In the genomic region with DNA sequence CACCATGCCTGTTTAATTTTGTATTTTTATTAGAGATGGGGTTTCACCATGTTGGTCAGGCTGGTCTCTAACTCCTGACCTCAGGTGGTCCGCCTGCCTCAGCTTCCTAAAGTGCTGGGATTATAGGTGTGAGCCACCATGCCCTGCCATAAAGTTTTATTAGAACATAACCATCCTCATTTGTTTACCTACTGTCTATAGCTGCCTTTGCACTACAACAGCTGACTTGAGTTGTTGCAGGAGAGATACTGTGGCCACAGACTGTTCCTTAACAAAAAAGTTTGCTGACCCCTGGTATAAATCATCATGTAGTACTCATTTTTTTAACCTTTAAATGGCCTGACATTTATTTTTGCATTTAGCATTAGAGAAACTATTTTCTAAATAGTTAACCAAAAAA, we compare ENCODE assay signal across 34 cellular contexts.
"Had no signal": no experiment of that assay in that cellular context is flagged by ENCODE, and none has a peak within 500 bp of the region (broad histone marks: within the 10 kb centered on the region; RNA-seq: fewer than 3 reads in every experiment).

No MANE protein-coding gene starts in this region.

- ATAC-seq: activated CD4-positive, alpha-beta T cell treated with anti-CD3 and anti-CD28 coated beads for 36 hours; activated CD8-positive, alpha-beta memory T cell treated with anti-CD3 and anti-CD28 coated beads, Interleukin-2, amount 10 ng/mL, durations not matched to agents 7 days and 5 days; activated CD8-positive, alpha-beta T cell treated with anti-CD3 and anti-CD28 coated beads, Interleukin-2, amount 10 ng/mL, durations not matched to agents 7 days and 5 days; esophagus mucosa; heart left ventricle; T-cell had no signal

- H3K36me3 Mint-ChIP-seq: activated CD4-positive, alpha-beta memory T cell treated with anti-CD3 and anti-CD28 coated beads for 36 hours had no signal

- DNase-seq: activated CD4-positive, alpha-beta memory T cell treated with anti-CD3 and anti-CD28 coated beads for 36 hours; activated CD4-positive, alpha-beta T cell treated with anti-CD3 and anti-CD28 coated beads for 36 hours; activated CD4-positive, alpha-beta T cell treated with anti-CD3 and anti-CD28 coated beads, Interleukin-2, amount 10 ng/mL, durations not matched to agents 24 days and 14 days; activated CD4-positive, CD25-positive, alpha-beta regulatory T cell; activated CD4-positive, CD25-positive, alpha-beta regulatory T cell treated with anti-CD3 and anti-CD28 coated beads, Interleukin-2, amount 50 U/mL, for 72 hours; activated CD8-positive, alpha-beta memory T cell treated with anti-CD3 and anti-CD28 coated beads, Interleukin-2, amount 10 ng/mL, durations not matched to agents 7 days and 5 days; activated CD8-positive, alpha-beta memory T cell treated with anti-CD3 and anti-CD28 coated beads, Interleukin-2, amount 50 U/mL, for 4 hours; activated CD8-positive, alpha-beta T cell treated with anti-CD3 and anti-CD28 coated beads, Interleukin-2, amount 10 ng/mL, durations not matched to agents 7 days and 5 days; activated effector memory CD4-positive, alpha-beta T cell treated with anti-CD3 and anti-CD28 coated beads, Interleukin-2, amount 50 U/mL, for 16 hours; activated naive CD4-positive, alpha-beta T cell treated with anti-CD3 and anti-CD28 coated beads for 36 hours; activated naive CD8-positive, alpha-beta T cell treated with anti-CD3 and anti-CD28 coated beads for 36 hours; activated T-cell treated with anti-CD3 and anti-CD28 coated beads, Interleukin-2, amount 50 U/mL, for 1 hour; activated T-cell treated with anti-CD3 and anti-CD28 coated beads, Interleukin-2, amount 50 U/mL, for 48 hours; central memory CD4-positive, alpha-beta T cell; cerebellar nuclear complex; dorsolateral prefrontal cortex; effector memory CD4-positive, alpha-beta T cell; endodermal cell; foreskin fibroblast; heart left ventricle; T-cell; T1000 had no signal

- H3K4me3 ChIP-seq: ascending aorta, breast epithelium, cardiac muscle cell, coronary artery, dorsolateral prefrontal cortex, heart left ventricle had no signal

- H3K27me3 Mint-ChIP-seq: activated CD4-positive, alpha-beta memory T cell treated with anti-CD3 and anti-CD28 coated beads for 36 hours; activated CD4-positive, alpha-beta T cell treated with anti-CD3 and anti-CD28 coated beads for 36 hours; activated CD8-positive, alpha-beta memory T cell treated with anti-CD3 and anti-CD28 coated beads, Interleukin-2, amount 10 ng/mL, durations not matched to agents 7 days and 5 days; activated naive CD4-positive, alpha-beta T cell treated with anti-CD3 and anti-CD28 coated beads, Interleukin-2, amount 50 U/mL, for 24 hours; activated naive CD8-positive, alpha-beta T cell treated with anti-CD3 and anti-CD28 coated beads for 36 hours; dendritic cell treated with granulocyte-macrophage colony-stimulating factor and Interleukin-4, amounts not matched to agents 40 ng/mL and 50 ng/mL, for 4 days; T-cell had no signal

- H3K9me3 ChIP-seq: ascending aorta, breast epithelium, heart left ventricle had no signal

- H3K27me3 ChIP-seq: ascending aorta, breast epithelium, cardiac muscle cell, dorsolateral prefrontal cortex, heart left ventricle had no signal

- H3K4me1 ChIP-seq: breast epithelium had no signal

- H3K27ac Mint-ChIP-seq: activated CD4-positive, alpha-beta memory T cell treated with anti-CD3 and anti-CD28 coated beads for 36 hours; activated CD4-positive, alpha-beta T cell treated with anti-CD3 and anti-CD28 coated beads for 36 hours; activated CD4-positive, alpha-beta T cell treated with anti-CD3 and anti-CD28 coated beads, Interleukin-2, amount 10 ng/mL, durations not matched to agents 24 days and 14 days; activated CD8-positive, alpha-beta memory T cell treated with anti-CD3 and anti-CD28 coated beads, Interleukin-2, amount 10 ng/mL, durations not matched to agents 7 days and 5 days; activated CD8-positive, alpha-beta T cell treated with anti-CD3 and anti-CD28 coated beads, Interleukin-2, amount 10 ng/mL, durations not matched to agents 7 days and 5 days; activated naive CD4-positive, alpha-beta T cell treated with anti-CD3 and anti-CD28 coated beads for 36 hours; activated naive CD4-positive, alpha-beta T cell treated with anti-CD3 and anti-CD28 coated beads, Interleukin-2, amount 50 U/mL, for 24 hours; activated naive CD8-positive, alpha-beta T cell treated with anti-CD3 and anti-CD28 coated beads for 36 hours; activated T-helper 1 cell treated with anti-CD3 and anti-CD28 coated beads, Interleukin-12 subunit alpha, Interleukin-12 subunit beta, Interleukin-2, Interleukin-4 antibody, amounts not matched to agents 30 ng/mL and 10 ng/mL and 1 ng/mL, durations not matched to agents 14 hours and 24 hours and 36 hours; activated T-helper 2 cell treated with anti-CD3 and anti-CD28 coated beads, Interferon-gamma antibody, Interleukin-2, Interleukin-4, amounts not matched to agents 10 μg/mL and 5 μg/mL and 100 μg/mL, durations not matched to agents 14 hours and 24 hours and 36 hours; dendritic cell treated with granulocyte-macrophage colony-stimulating factor and Interleukin-4, amounts not matched to agents 40 ng/mL and 50 ng/mL, for 4 days; endodermal cell; T-cell; T-helper 1 cell treated with Interleukin-12 subunit alpha and Interleukin-12 subunit beta and Interleukin-4 antibody, amounts not matched to agents 30 μg/mL and 1 μg/mL, for 36 hours; T-helper 2 cell treated with Interferon-gamma antibody and Interleukin-4, amounts not matched to agents 5 μg/mL and 100 μg/mL, for 36 hours had no signal

- H3K27ac ChIP-seq: ascending aorta, breast epithelium, cardiac muscle cell, coronary artery, heart left ventricle had no signal

- H3K9me3 Mint-ChIP-seq: activated CD4-positive, alpha-beta memory T cell treated with anti-CD3 and anti-CD28 coated beads for 36 hours; activated CD4-positive, alpha-beta T cell treated with anti-CD3 and anti-CD28 coated beads, Interleukin-2, amount 10 ng/mL, durations not matched to agents 24 days and 14 days; activated naive CD4-positive, alpha-beta T cell treated with anti-CD3 and anti-CD28 coated beads for 36 hours; activated naive CD4-positive, alpha-beta T cell treated with anti-CD3 and anti-CD28 coated beads, Interleukin-2, amount 50 U/mL, for 24 hours; activated naive CD8-positive, alpha-beta T cell treated with anti-CD3 and anti-CD28 coated beads for 36 hours; activated T-helper 1 cell treated with anti-CD3 and anti-CD28 coated beads, Interleukin-12 subunit alpha, Interleukin-12 subunit beta, Interleukin-2, Interleukin-4 antibody, amounts not matched to agents 30 ng/mL and 10 ng/mL and 1 ng/mL, durations not matched to agents 14 hours and 24 hours and 36 hours; activated T-helper 2 cell treated with anti-CD3 and anti-CD28 coated beads, Interferon-gamma antibody, Interleukin-2, Interleukin-4, amounts not matched to agents 10 μg/mL and 5 μg/mL and 100 μg/mL, durations not matched to agents 14 hours and 24 hours and 36 hours; brain; dendritic cell treated with granulocyte-macrophage colony-stimulating factor and Interleukin-4, amounts not matched to agents 40 ng/mL and 50 ng/mL, for 4 days; endodermal cell; T-cell; T-helper 1 cell treated with Interleukin-12 subunit alpha and Interleukin-12 subunit beta and Interleukin-4 antibody, amounts not matched to agents 30 μg/mL and 1 μg/mL, for 36 hours; T-helper 2 cell treated with Interferon-gamma antibody and Interleukin-4, amounts not matched to agents 5 μg/mL and 100 μg/mL, for 36 hours had no signal

- H3K4me3 Mint-ChIP-seq: activated CD4-positive, alpha-beta memory T cell treated with anti-CD3 and anti-CD28 coated beads for 36 hours; activated CD4-positive, alpha-beta T cell treated with anti-CD3 and anti-CD28 coated beads for 36 hours; activated CD4-positive, alpha-beta T cell treated with anti-CD3 and anti-CD28 coated beads, Interleukin-2, amount 10 ng/mL, durations not matched to agents 24 days and 14 days; activated CD8-positive, alpha-beta memory T cell treated with anti-CD3 and anti-CD28 coated beads, Interleukin-2, amount 10 ng/mL, durations not matched to agents 7 days and 5 days; activated CD8-positive, alpha-beta T cell treated with anti-CD3 and anti-CD28 coated beads, Interleukin-2, amount 10 ng/mL, durations not matched to agents 7 days and 5 days; activated naive CD4-positive, alpha-beta T cell treated with anti-CD3 and anti-CD28 coated beads for 36 hours; activated naive CD4-positive, alpha-beta T cell treated with anti-CD3 and anti-CD28 coated beads, Interleukin-2, amount 50 U/mL, for 24 hours; activated naive CD8-positive, alpha-beta T cell treated with anti-CD3 and anti-CD28 coated beads for 36 hours; activated T-helper 1 cell treated with anti-CD3 and anti-CD28 coated beads, Interleukin-12 subunit alpha, Interleukin-12 subunit beta, Interleukin-2, Interleukin-4 antibody, amounts not matched to agents 30 ng/mL and 10 ng/mL and 1 ng/mL, durations not matched to agents 14 hours and 24 hours and 36 hours; brain; dendritic cell treated with granulocyte-macrophage colony-stimulating factor and Interleukin-4, amounts not matched to agents 40 ng/mL and 50 ng/mL, for 4 days; endodermal cell; T-cell; T-helper 1 cell treated with Interleukin-12 subunit alpha and Interleukin-12 subunit beta and Interleukin-4 antibody, amounts not matched to agents 30 μg/mL and 1 μg/mL, for 36 hours; T-helper 2 cell treated with Interferon-gamma antibody and Interleukin-4, amounts not matched to agents 5 μg/mL and 100 μg/mL, for 36 hours had no signal

- H3K36me3 ChIP-seq: ascending aorta, breast epithelium, cardiac muscle cell, heart left ventricle had no signal
